17 cellular contexts compared by ENCODE assay signal in the genomic region with DNA sequence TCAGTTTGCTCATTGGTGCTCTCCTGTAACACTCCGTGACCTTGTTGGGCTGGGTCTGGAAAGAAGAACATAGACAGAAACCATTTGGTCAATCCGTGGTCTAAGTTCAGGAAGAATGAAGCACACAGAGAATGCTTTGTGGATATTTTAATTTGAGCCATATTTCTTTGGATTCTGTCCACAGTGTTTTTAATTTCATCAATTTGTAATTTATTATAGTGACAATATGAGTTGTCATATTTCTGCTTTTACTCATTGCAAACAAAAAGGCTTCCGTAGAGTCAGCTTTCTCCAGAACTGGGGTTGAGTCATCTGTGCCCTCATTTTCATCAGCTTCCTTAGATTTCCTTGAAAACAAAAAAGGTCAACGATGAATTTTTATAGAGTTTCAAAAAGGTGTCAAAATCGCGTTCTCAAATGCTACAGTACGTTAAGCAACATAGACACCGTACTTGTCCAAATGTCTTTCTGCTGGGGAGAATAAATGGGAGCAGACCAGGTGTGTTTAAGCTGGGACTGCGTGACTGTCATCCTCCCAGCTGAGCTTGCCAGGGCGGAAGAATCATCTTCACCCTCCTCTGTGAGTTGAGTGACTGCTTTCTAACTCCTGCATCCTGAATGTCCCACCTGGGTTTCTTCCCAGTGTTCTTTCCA.
A peak's percentile ranks its signal among the peaks of the same experiment; 100 is the strongest.
DNase-seq lines count a peak whose midpoint lies in the region; ATAC-seq and TF ChIP-seq lines count a peak whose summit lies in the region.
"Had no signal": no experiment of that assay in that cellular context is flagged by ENCODE, and none has a peak within 500 bp of the region (broad histone marks: within the 10 kb centered on the region; RNA-seq: fewer than 3 reads in every experiment).

No MANE protein-coding gene starts in this region.

- peaks cover 37% of the 10 kb centered on the region for H3K36me3 Mint-ChIP-seq in activated T-helper 2 cell treated with anti-CD3 and anti-CD28 coated beads, Interferon-gamma antibody, Interleukin-2, Interleukin-4, amounts not matched to agents 10 μg/mL and 5 μg/mL and 100 μg/mL, durations not matched to agents 14 hours and 24 hours and 36 hours (ENCODE audit: low read depth)
- H3K36me3 Mint-ChIP-seq in endothelial cell (ENCODE audit: low read depth, unreplicated experiment): no peaks in the 10 kb centered on the region

- no peaks in the 10 kb centered on the region for H3K36me3 ChIP-seq in PC-9 (ENCODE audit: low read depth)
- H3K36me3 ChIP-seq in SJCRH30: no peaks in the 10 kb centered on the region
- H3K36me3 ChIP-seq: brain microvascular endothelial cell, right lobe of liver had no signal

- H3K4me3 ChIP-seq in PC-9 (no peak overlapping the region), SJCRH30 (no peak overlapping the region)
- H3K4me3 ChIP-seq: right lobe of liver had no signal

- no peaks in the 10 kb centered on the region for H3K9me2 ChIP-seq in PC-9 (ENCODE audit: insufficient read depth)

- H3K79me2 ChIP-seq in PC-9 (ENCODE audit: low read depth): no peaks in the 10 kb centered on the region

- peak overlapping the region; percentile 46 for H3K4me3 Mint-ChIP-seq in activated T-helper 2 cell treated with anti-CD3 and anti-CD28 coated beads, Interferon-gamma antibody, Interleukin-2, Interleukin-4, amounts not matched to agents 10 μg/mL and 5 μg/mL and 100 μg/mL, durations not matched to agents 14 hours and 24 hours and 36 hours (ENCODE audit: low read depth)
- no peak overlapping the region for H3K4me3 Mint-ChIP-seq in endothelial cell (ENCODE audit: unreplicated experiment)
- H3K4me3 Mint-ChIP-seq: neural crest cell had no signal

- no peaks in the 10 kb centered on the region for H3K27me3 Mint-ChIP-seq in activated T-helper 2 cell treated with anti-CD3 and anti-CD28 coated beads, Interferon-gamma antibody, Interleukin-2, Interleukin-4, amounts not matched to agents 10 μg/mL and 5 μg/mL and 100 μg/mL, durations not matched to agents 14 hours and 24 hours and 36 hours (ENCODE audit: low read depth)
- no peaks in the 10 kb centered on the region for H3K27me3 Mint-ChIP-seq in endothelial cell (ENCODE audit: unreplicated experiment)

- CTCF ChIA-PET in PC-9 (lab: Charles Lee): no interaction called here

- intact Hi-C loops in PC-9 (cut with micrococcal nuclease; ENCODE audit: unreplicated experiment): no loop called here
- intact Hi-C loops in activated T-helper 2 cell treated with anti-CD3 and anti-CD28 coated beads, Interferon-gamma antibody, Interleukin-2, Interleukin-4, amounts not matched to agents 10 μg/mL and 5 μg/mL and 100 μg/mL, durations not matched to agents 14 hours and 24 hours and 36 hours (cut with micrococcal nuclease): loop anchor here (1.0 to 10.0 kb wide), 5 partner anchors 44 to 1161 kb away; a partner anchor contains a TSS

- no peak overlapping the region for H3K4me2 ChIP-seq in PC-9

- H3K9me3 ChIP-seq in PC-9 (ENCODE audit: insufficient read depth, low read depth): no peaks in the 10 kb centered on the region
- no peaks in the 10 kb centered on the region for H3K9me3 ChIP-seq in SJCRH30 (replicated peaks)
- H3K9me3 ChIP-seq: right lobe of liver had no signal

- no peaks in the 10 kb centered on the region for H4K20me1 ChIP-seq in PC-9 (ENCODE audit: insufficient read depth)

- H3K4me1 ChIP-seq in PC-9 (replicated peaks; ENCODE audit: insufficient read depth): no peaks in the 10 kb centered on the region
- H3K4me1 ChIP-seq in SJCRH30: no peaks in the 10 kb centered on the region
- H3K4me1 ChIP-seq: right lobe of liver had no signal

- peaks cover 69% of the 10 kb centered on the region for H3K4me1 Mint-ChIP-seq in activated T-helper 2 cell treated with anti-CD3 and anti-CD28 coated beads, Interferon-gamma antibody, Interleukin-2, Interleukin-4, amounts not matched to agents 10 μg/mL and 5 μg/mL and 100 μg/mL, durations not matched to agents 14 hours and 24 hours and 36 hours (ENCODE audit: low read depth)
- no peaks in the 10 kb centered on the region for H3K4me1 Mint-ChIP-seq in endothelial cell (ENCODE audit: unreplicated experiment)

- no peaks in the 10 kb centered on the region for H3F3A ChIP-seq in PC-9 (ENCODE audit: insufficient read depth, low read depth)

- H2AFZ ChIP-seq in PC-9: peak overlapping the region; percentile 31; the same call in 1 of the 2 replicates

- peaks cover 25% of the 10 kb centered on the region for H3K9me3 Mint-ChIP-seq in activated T-helper 2 cell treated with anti-CD3 and anti-CD28 coated beads, Interferon-gamma antibody, Interleukin-2, Interleukin-4, amounts not matched to agents 10 μg/mL and 5 μg/mL and 100 μg/mL, durations not matched to agents 14 hours and 24 hours and 36 hours
- peaks cover 2% of the 10 kb centered on the region for H3K9me3 Mint-ChIP-seq in endothelial cell (ENCODE audit: unreplicated experiment)

- no peak for ATAC-seq in GM21360 (IDR thresholded peaks at IDR 0.05; ENCODE audit: unreplicated experiment)
- ATAC-seq: right lobe of liver had no signal

- POLR2A ChIA-PET in PC-9 (lab: Charles Lee; ENCODE audit: unreplicated experiment): no interaction called here

- H3K27ac Mint-ChIP-seq in activated T-helper 2 cell treated with anti-CD3 and anti-CD28 coated beads, Interferon-gamma antibody, Interleukin-2, Interleukin-4, amounts not matched to agents 10 μg/mL and 5 μg/mL and 100 μg/mL, durations not matched to agents 14 hours and 24 hours and 36 hours: peak overlapping the region; percentile 88
- H3K27ac Mint-ChIP-seq in endothelial cell (ENCODE audit: unreplicated experiment): no peak overlapping the region

- TF ChIP-seq CTCF in PC-9 (conservative IDR thresholded peaks at IDR 0.05) (no peak), endothelial cell (IDR thresholded peaks at IDR 0.05; ENCODE audit: unreplicated experiment) (no peak)

- H3K27me3 ChIP-seq in PC-9 (ENCODE audit: insufficient read depth, low read depth) (no peaks in the 10 kb centered on the region; the same call in 1 of the 2 replicates), SJCRH30 (no peaks in the 10 kb centered on the region)
- H3K27me3 ChIP-seq: brain microvascular endothelial cell, right lobe of liver had no signal

- DNase-seq in stimulated activated CD4-positive, alpha-beta T cell treated with anti-CD3 and anti-CD28 coated beads, Interleukin-1b, Interleukin-23, amount 100 ng/mL, for 48 hours: peak; percentile 22
- DNase-seq in stimulated activated CD4-positive, alpha-beta T cell treated with anti-CD3 and anti-CD28 coated beads, Interleukin-4, amount 100 ng/mL, for 4 hours: no peak
- no peak for DNase-seq in PC-9
- DNase-seq in activated T-helper 2 cell treated with anti-CD3 and anti-CD28 coated beads, Interferon-gamma antibody, Interleukin-2, Interleukin-4, amounts not matched to agents 10 μg/mL and 5 μg/mL and 100 μg/mL, durations not matched to agents 14 hours and 24 hours and 36 hours (ENCODE audit: low spot score): no peak
- DNase-seq in endothelial cell (ENCODE audit: low spot score): no peak
- DNase-seq in SJCRH30: no peak
- DNase-seq: activated CD4-positive, alpha-beta T cell treated with anti-CD3 and anti-CD28 coated beads for 4 hours; brain microvascular endothelial cell; DMS79; effector CD4-positive, alpha-beta T cell; erythroblast; hippocampal formation; KG1; NCI-H1694; right lobe of liver had no signal

- no peak overlapping the region for H3K27ac ChIP-seq in PC-9
- H3K27ac ChIP-seq in SJCRH30: no peak overlapping the region
- H3K27ac ChIP-seq: brain microvascular endothelial cell, right lobe of liver had no signal

- BruUV-seq in PC-9 (replicated peaks; lab: Mats Ljungman, UMichigan): no TSS peak
